Comparison of ENCODE assay signal across 31 cellular contexts in genomic region chr1:51131185-51131584, GRCh38. TPM values are rescaled to one million over a fixed set of nuclear protein-coding genes. Genes with fewer than 3 reads are reported as not detected.
"Had no signal": no experiment of that assay in that cellular context is flagged by ENCODE, and none has a peak within 500 bp of the region (broad histone marks: within the 10 kb centered on the region; RNA-seq: fewer than 3 reads in every experiment).

No MANE protein-coding gene starts in this region.

- ATAC-seq: heart left ventricle; left lobe of liver; naive thymus-derived CD4-positive, alpha-beta T cell; sciatic nerve had no signal

- H3K4me1 ChIP-seq: heart left ventricle, parathyroid adenoma, stomach, transverse colon had no signal

- DNase-seq: cortex of kidney; dorsolateral prefrontal cortex; effector CD8-positive, alpha-beta T cell; heart left ventricle; hypothalamus; kidney glomerular epithelial cell; mammary epithelial cell; naive thymus-derived CD4-positive, alpha-beta T cell; nephron progenitor cell; stimulated activated CD4-positive, alpha-beta T cell treated with anti-CD3 and anti-CD28 coated beads, Interleukin-2, amount 100 ng/mL, for 24 hours; stimulated activated CD4-positive, alpha-beta T cell treated with anti-CD3 and anti-CD28 coated beads, Interleukin-4, amount 100 ng/mL, for 4 hours; stimulated activated naive CD4-positive, alpha-beta T cell; stomach; substantia nigra; transverse colon had no signal

- H3K36me3 ChIP-seq: heart left ventricle, stomach, thoracic aorta, transverse colon had no signal

- H3K4me3 ChIP-seq: dorsolateral prefrontal cortex, heart left ventricle, stomach, thoracic aorta, transverse colon had no signal

- H3K9ac ChIP-seq: parathyroid adenoma had no signal

- H3K27me3 ChIP-seq: dorsolateral prefrontal cortex, heart left ventricle, stomach, transverse colon had no signal

- H3K27ac ChIP-seq: dorsolateral prefrontal cortex, heart left ventricle, parathyroid adenoma, stomach, thoracic aorta, transverse colon had no signal

- H3K79me2 ChIP-seq: parathyroid adenoma had no signal

- FAIRE-seq: frontal cortex, islet of Langerhans had no signal

- H2AFZ ChIP-seq: parathyroid adenoma had no signal

RNA-seq across cellular contexts. Expression of gene C1orf185, which starts 29.2 kb away (rescaled TPM):
- total RNA-seq: dorsolateral prefrontal cortex; fibroblast of lung; frontal cortex; glomerular endothelial cell; heart left ventricle; left lobe of liver; lower leg skin; mammary epithelial cell; mesenteric fat pad; mononuclear cell; naive thymus-derived CD4-positive, alpha-beta T cell; omental fat pad; pulmonary artery endothelial cell; sciatic nerve; skeletal muscle tissue; stomach; thoracic aorta; transverse colon; ureter had no signal
- polyA plus RNA-seq: esophagus; fibroblast of lung; heart left ventricle; mammary epithelial cell; naive thymus-derived CD4-positive, alpha-beta T cell; stomach had no signal
